In the genomic region with DNA sequence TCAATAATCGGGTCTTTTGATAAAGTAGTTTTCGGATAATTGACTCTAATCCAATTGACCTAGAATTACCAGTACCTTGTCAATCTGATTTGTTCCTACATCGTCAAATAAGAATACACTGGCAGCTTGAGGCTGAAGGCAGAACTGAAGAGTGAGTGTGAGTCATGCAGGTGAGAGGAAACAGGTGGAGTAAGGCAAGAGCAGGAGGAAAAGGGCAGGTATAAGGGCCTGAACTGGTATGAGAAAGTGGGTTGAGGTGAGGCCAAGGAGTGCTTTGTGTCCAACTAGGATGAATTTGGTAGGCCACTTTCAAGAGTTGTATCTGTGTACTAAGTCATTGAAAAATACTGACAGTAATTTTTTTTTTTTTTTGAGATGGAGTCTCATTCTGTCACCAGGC, we compare ENCODE assay signal across 24 cellular contexts.
DNase-seq lines count a peak whose midpoint lies in the region; ATAC-seq and TF ChIP-seq lines count a peak whose summit lies in the region.
"Had no signal": no experiment of that assay in that cellular context is flagged by ENCODE, and none has a peak within 500 bp of the region (broad histone marks: within the 10 kb centered on the region; RNA-seq: fewer than 3 reads in every experiment).

No MANE protein-coding gene starts in this region.

- H3K9me3 ChIP-seq in mesenchymal stem cell (ENCODE audit: control insufficient read depth, low read length), result no peaks in the 10 kb centered on the region

- H3K9ac ChIP-seq in mesenchymal stem cell (ENCODE audit: low read length), result no peak overlapping the region
- H3K9ac ChIP-seq: KMS-11 had no signal

- H2AK5ac ChIP-seq in mesenchymal stem cell (ENCODE audit: low read length, severe bottlenecking), result no peak overlapping the region

- H3K4ac ChIP-seq in mesenchymal stem cell (ENCODE audit: low read depth in 1 of 2, low read length in 2 of 2), result no peak overlapping the region

- H3K14ac ChIP-seq in mesenchymal stem cell (ENCODE audit: low read length in 2 of 2), result no peak overlapping the region

- H3K36me3 ChIP-seq in H7 (replicated peaks; ENCODE audit: control insufficient read depth, insufficient read depth, low read length) (no peaks in the 10 kb centered on the region), mesenchymal stem cell (ENCODE audit: control insufficient read depth in 1 of 2, insufficient read depth in 2 of 2, low read depth in 1 of 2, low read length in 2 of 2) (no peaks in the 10 kb centered on the region)

- no peak overlapping the region for H2AFZ ChIP-seq in mesenchymal stem cell (ENCODE audit: low read depth, low read length)

- no peak for TF ChIP-seq CTCF in epithelial cell of esophagus (IDR thresholded peaks at IDR 0.05; ENCODE audit: insufficient read depth, low read depth, low read length, missing control alignments)

- no peak for ATAC-seq in GM21528 (IDR thresholded peaks at IDR 0.05; ENCODE audit: low FRiP score, unreplicated experiment)

- H3K4me2 ChIP-seq in mesenchymal stem cell (ENCODE audit: low read length, poor library complexity, severe bottlenecking), result no peak overlapping the region
- H3K4me2 ChIP-seq: KMS-11 had no signal

- H3K4me3 ChIP-seq in epithelial cell of esophagus (ENCODE audit: low read length), result no peak overlapping the region
- no peak overlapping the region for H3K4me3 ChIP-seq in H7 (ENCODE audit: insufficient read depth, low read depth, low read length)
- H3K4me3 ChIP-seq in mesenchymal stem cell (ENCODE audit: insufficient read depth in 1 of 2, low read depth in 1 of 2, low read length in 2 of 2), result no peak overlapping the region

- H2BK15ac ChIP-seq in mesenchymal stem cell (ENCODE audit: low read depth, poor library complexity, severe bottlenecking), result no peak overlapping the region

- H4K91ac ChIP-seq in mesenchymal stem cell (ENCODE audit: low read length), result no peak overlapping the region

- H3K18ac ChIP-seq in mesenchymal stem cell (ENCODE audit: low read depth in 1 of 2, low read length in 2 of 2), result no peak overlapping the region

- peak; percentile 80 for DNase-seq in DMS53 treated with DMSO at 0.1 percent for 48 hours (lab: John Stamatoyannopoulos, UW; ENCODE audit: unreplicated experiment)
- peak; percentile 79 for DNase-seq in NCI-H82 (lab: John Stamatoyannopoulos, UW)
- peak; percentile 36 for DNase-seq in epithelial cell of esophagus (ENCODE audit: low read depth)
- DNase-seq in putamen (ENCODE audit: low spot score), result peak; percentile 12
- no peak for DNase-seq in effector CD4-positive, alpha-beta T cell
- no peak for DNase-seq in H7
- DNase-seq in mesenchymal stem cell, result no peak
- DNase-seq: C1 segment of cervical spinal cord; CD4-positive, alpha-beta memory T cell; COR-L47; DMS79 treated with DMSO at 0.1 percent for 48 hours; GF-D8; H9; NCI-H1048; NCI-H1436; NCI-H187; NCI-H2171 treated with DMSO at 0.1 percent for 48 hours; NCI-H345; NCI-H510A treated with DMSO at 0.1 percent for 48 hours; RPMI8226; SHP77; T-helper 1 cell had no signal

- no peak overlapping the region for H2BK12ac ChIP-seq in mesenchymal stem cell (ENCODE audit: low read length in 2 of 2)

- H2BK120ac ChIP-seq in mesenchymal stem cell (ENCODE audit: low read depth, low read length), result no peak overlapping the region

- H3K23ac ChIP-seq in mesenchymal stem cell (ENCODE audit: low read length in 2 of 2), result no peak overlapping the region

- no peak overlapping the region for H3K27ac ChIP-seq in mesenchymal stem cell (ENCODE audit: low read length, poor library complexity, severe bottlenecking)
- H3K27ac ChIP-seq: KMS-11 had no signal

- 78% methylated on average over 1 of the region's 3 CpGs for WGBS in mesenchymal stem cell

- H4K8ac ChIP-seq in mesenchymal stem cell (ENCODE audit: low read length), result no peak overlapping the region

- H3K79me1 ChIP-seq in mesenchymal stem cell (replicated peaks; ENCODE audit: low read length, poor library complexity, severe bottlenecking), result no peaks in the 10 kb centered on the region

- no peak overlapping the region for H2BK5ac ChIP-seq in mesenchymal stem cell (ENCODE audit: low read depth, low read length, poor library complexity, severe bottlenecking)

- no peaks in the 10 kb centered on the region for H3K27me3 ChIP-seq in H7 (ENCODE audit: control insufficient read depth, insufficient read depth, low read length)
- no peaks in the 10 kb centered on the region for H3K27me3 ChIP-seq in mesenchymal stem cell (ENCODE audit: control insufficient read depth in 1 of 2, insufficient read depth in 1 of 2, low read length in 2 of 2)

- H3K4me1 ChIP-seq in mesenchymal stem cell (ENCODE audit: control insufficient read depth, insufficient read depth, low read depth, low read length), result no peaks in the 10 kb centered on the region

Comparison
In these comparisons a context has a peak if more than half of its experiments do, and no peak if none do; other contexts are left out.
1. DNase-seq: peak in DMS53 treated with DMSO at 0.1 percent for 48 hours (single experiment), NCI-H82 (single experiment), epithelial cell of esophagus (single experiment) and putamen (single experiment); none in effector CD4-positive, alpha-beta T cell (single experiment), H7 (single experiment) and mesenchymal stem cell (single experiment).